27 cellular contexts compared by ENCODE assay signal in genomic region chr3:4597204-4597985, GRCh38.
DNase-seq lines count a peak whose midpoint lies in the region; ATAC-seq and TF ChIP-seq lines count a peak whose summit lies in the region.
"Had no signal": no experiment of that assay in that cellular context is flagged by ENCODE, and none has a peak within 500 bp of the region (broad histone marks: within the 10 kb centered on the region; RNA-seq: fewer than 3 reads in every experiment).

No MANE protein-coding gene starts in this region.

- no peaks in the 10 kb centered on the region for H3K79me2 ChIP-seq in GM23338 (replicated peaks; ENCODE audit: insufficient read depth)

- H3K27ac ChIP-seq in GM23338 (ENCODE audit: low read depth): no peak overlapping the region
- H3K27ac ChIP-seq: cardiac muscle cell, esophagus squamous epithelium, spleen had no signal

- ATAC-seq in GM23338 (peak; percentile 34; the same call in 2 of the 3 replicates), HG03354 (IDR thresholded peaks at IDR 0.05; ENCODE audit: poor library complexity, severe bottlenecking, unreplicated experiment) (no peak)
- ATAC-seq: activated T-cell treated with anti-CD3 and anti-CD28 coated beads, Interleukin-2, amount 50 U/mL, for 4 hours; PC-3; T-cell had no signal

- H3K4me3 Mint-ChIP-seq in GM23338: no peak overlapping the region
- H3K4me3 Mint-ChIP-seq in brain: no peak overlapping the region
- H3K4me3 Mint-ChIP-seq in nephron: peak overlapping the region in 1 of 3 experiments; percentile 7
- H3K4me3 Mint-ChIP-seq: activated CD4-positive, alpha-beta T cell treated with anti-CD3 and anti-CD28 coated beads, Interleukin-2, amount 10 ng/mL, durations not matched to agents 24 days and 14 days; activated T-cell treated with anti-CD3 and anti-CD28 coated beads, Interleukin-2, amount 50 U/mL, for 4 hours; CD14-positive monocyte; T-cell had no signal

- TF ChIP-seq CTCF in AG09309 (IDR thresholded peaks at IDR 0.05; ENCODE audit: control insufficient read depth, insufficient read depth, low read depth, low read length, missing control alignments) (no peak), GM23338 (conservative IDR thresholded peaks at IDR 0.05; ENCODE audit: low read depth in 2 of 2) (no peak), brain (conservative IDR thresholded peaks at IDR 0.05) (no peak), nephron (IDR thresholded peaks at IDR 0.05; ENCODE audit: unreplicated experiment in 3 of 3) (no peak)

- no peaks in the 10 kb centered on the region for H3F3A ChIP-seq in GM23338 (replicated peaks; ENCODE audit: low read depth)

- DNase-seq in AG09309 (ENCODE audit: low read depth) (peak; percentile 34), GM23338 (ENCODE audit: low spot score) (no peak), hypothalamus (lab: John Stamatoyannopoulos, UW) (no peak), NCI-H510A (lab: John Stamatoyannopoulos, UW) (no peak)
- no peak for DNase-seq in activated CD4-positive, alpha-beta T cell treated with anti-CD3 and anti-CD28 coated beads for 4 hours
- DNase-seq: activated CD4-positive, alpha-beta T cell treated with anti-CD3 and anti-CD28 coated beads, Interleukin-2, amount 10 ng/mL, durations not matched to agents 24 days and 14 days; activated naive CD4-positive, alpha-beta T cell treated with Interleukin-2 at 50 U/mL for 16 hours; activated T-cell treated with anti-CD3 and anti-CD28 coated beads, Interleukin-2, amount 50 U/mL, for 4 hours; cortex of kidney; esophagus squamous epithelium; KG1; mesenchymal stem cell; MM.1S; NCI-H1436 treated with DMSO at 0.1 percent for 48 hours; NCI-H510A treated with DMSO at 0.1 percent for 48 hours; occipital lobe; PC-3; Right ventricle myocardium superior; spleen; stimulated activated CD4-positive, alpha-beta T cell treated with anti-CD3 and anti-CD28 coated beads, Interleukin-2, amount 100 ng/mL, for 48 hours; stimulated activated naive CD4-positive, alpha-beta T cell; T-cell had no signal

- peaks cover 19% of the 10 kb centered on the region for H3K4me1 ChIP-seq in GM23338 (ENCODE audit: insufficient read depth)
- H3K4me1 ChIP-seq: esophagus squamous epithelium had no signal

- H3K27me3 Mint-ChIP-seq in GM23338 (ENCODE audit: insufficient read depth, low read depth, poor library complexity) (peaks cover 6% of the 10 kb centered on the region), brain (no peaks in the 10 kb centered on the region), nephron (ENCODE audit: low read depth) (no peaks in the 10 kb centered on the region)
- H3K27me3 Mint-ChIP-seq: activated CD4-positive, alpha-beta T cell treated with anti-CD3 and anti-CD28 coated beads, Interleukin-2, amount 10 ng/mL, durations not matched to agents 24 days and 14 days; T-cell had no signal

- H3K36me3 Mint-ChIP-seq in GM23338 (ENCODE audit: low read depth): no peaks in the 10 kb centered on the region
- no peaks in the 10 kb centered on the region for H3K36me3 Mint-ChIP-seq in brain
- peaks cover 14% of the 10 kb centered on the region for H3K36me3 Mint-ChIP-seq in nephron (ENCODE audit: low read depth)

- H3K4me3 ChIP-seq in AG09309 (ENCODE audit: control insufficient read depth, low read depth, low read length) (no peak overlapping the region), GM23338 (no peak overlapping the region)
- H3K4me3 ChIP-seq: cardiac muscle cell, esophagus squamous epithelium, spleen had no signal

- H3K9me3 Mint-ChIP-seq in GM23338 (peaks cover 9% of the 10 kb centered on the region; the same call in 2 of the 3 replicates), brain (peaks cover 0 to 2% (median 0%) of the 10 kb centered on the region in 5 experiments), nephron (no peaks in the 10 kb centered on the region)
- H3K9me3 Mint-ChIP-seq: activated CD4-positive, alpha-beta T cell treated with anti-CD3 and anti-CD28 coated beads, Interleukin-2, amount 10 ng/mL, durations not matched to agents 24 days and 14 days; activated T-cell treated with anti-CD3 and anti-CD28 coated beads, Interleukin-2, amount 50 U/mL, for 4 hours; T-cell had no signal

- H3K36me3 ChIP-seq in GM23338 (ENCODE audit: insufficient read depth): no peaks in the 10 kb centered on the region
- H3K36me3 ChIP-seq: cardiac muscle cell, esophagus squamous epithelium, spleen had no signal

- H4K20me1 ChIP-seq in GM23338 (replicated peaks; ENCODE audit: insufficient read depth): no peaks in the 10 kb centered on the region; the same call in 1 of the 2 replicates

- H3K27ac Mint-ChIP-seq in GM23338 (no peak overlapping the region), brain (peak overlapping the region in 3 of 5 experiments; percentile 24 to 83 (median 76)), nephron (peak overlapping the region; percentile 83 to 97 (median 89))
- H3K27ac Mint-ChIP-seq: activated CD4-positive, alpha-beta T cell treated with anti-CD3 and anti-CD28 coated beads, Interleukin-2, amount 10 ng/mL, durations not matched to agents 24 days and 14 days; T-cell had no signal

- 0 out of 2 replicates have a peak, but pooled peaks cover 6% of the 10 kb centered on the region for H3K9me2 ChIP-seq in GM23338 (ENCODE audit: insufficient read depth)

- no peaks in the 10 kb centered on the region for H3K27me3 ChIP-seq in GM23338 (ENCODE audit: insufficient read depth)
- H3K27me3 ChIP-seq: cardiac muscle cell, esophagus squamous epithelium, spleen had no signal

- H3K4me2 ChIP-seq in GM23338: no peak overlapping the region

- H3K4me1 Mint-ChIP-seq in GM23338: peaks cover 20% of the 10 kb centered on the region
- H3K4me1 Mint-ChIP-seq in brain: peaks cover 12% of the 10 kb centered on the region
- H3K4me1 Mint-ChIP-seq in nephron: peaks cover 51% of the 10 kb centered on the region

- H2AFZ ChIP-seq in GM23338: no peak overlapping the region

TF ChIP-seq in GM23338, 12 proteins besides CTCF, POLR2A, EP300 and RAD21 (continues in another document):
- TF ChIP-seq ZNF331 (CRISPR knock-in tag; IDR thresholded peaks at IDR 0.05; ENCODE audit: low read depth) (no peak), ZNF114 (CRISPR knock-in tag; IDR thresholded peaks at IDR 0.05) (no peak), REST (IDR thresholded peaks at IDR 0.05; ENCODE audit: unreplicated experiment) (no peak), CREB1 (CRISPR knock-in tag; IDR thresholded peaks at IDR 0.05; ENCODE audit: low read depth) (no peak), JUNB (IDR thresholded peaks at IDR 0.05; ENCODE audit: unreplicated experiment) (no peak), POLR2AphosphoS5 (IDR thresholded peaks at IDR 0.05; ENCODE audit: low read depth) (no peak), NANOG (IDR thresholded peaks at IDR 0.05; ENCODE audit: borderline replicate concordance) (no peak), STAT1 (IDR thresholded peaks at IDR 0.05; ENCODE audit: unreplicated experiment) (no peak), EZH2phosphoT487 (IDR thresholded peaks at IDR 0.05; ENCODE audit: unreplicated experiment) (no peak), ETS1 (IDR thresholded peaks at IDR 0.05) (no peak)
